In genomic region chr20:48965189-48965910, GRCh38 we compare ENCODE assay signal across 1 cellular context.
TF ChIP-seq lines count a peak whose summit lies in the region.

No MANE protein-coding gene starts in this region.

TF ChIP-seq in HepG2, 621 proteins besides CTCF, POLR2A, EP300 and RAD21:
- TF ChIP-seq RBM22 (optimal IDR thresholded peaks at IDR 0.05; ENCODE audit: low read length) (peak; percentile 90), TEAD3 (CRISPR knock-in tag; optimal IDR thresholded peaks at IDR 0.05; ENCODE audit: borderline replicate concordance) (no peak), KDM4B (CRISPR knock-in tag; IDR thresholded peaks at IDR 0.05) (no peak)
TF ChIP-seq in HepG2: peak in this region for 1.
